ENCODE assay signal across 9 cellular contexts in genomic region chr4:111410571-111410970, GRCh38.
"Had no signal": no experiment of that assay in that cellular context is flagged by ENCODE, and none has a peak within 500 bp of the region (broad histone marks: within the 10 kb centered on the region; RNA-seq: fewer than 3 reads in every experiment).

No MANE protein-coding gene starts in this region.

- H3K27ac Mint-ChIP-seq: IgD-negative memory B cell had no signal

- H3K36me3 Mint-ChIP-seq: IgD-negative memory B cell had no signal

- H3K9ac ChIP-seq: GM23248 had no signal

- H3K4me1 ChIP-seq: HAP-1 had no signal

- H3K36me3 ChIP-seq: HAP-1 had no signal

- H3K4me3 ChIP-seq: GM23248, HAP-1 had no signal

- DNase-seq: GM23248, GOT3, H7, KBM-7 had no signal

- ATAC-seq: HCT116, HepG2 had no signal

- H2AFZ ChIP-seq: GM23248 had no signal

- H3K4me1 Mint-ChIP-seq: IgD-negative memory B cell had no signal

- H3K27me3 Mint-ChIP-seq: IgD-negative memory B cell had no signal

- H3K4me3 Mint-ChIP-seq: IgD-negative memory B cell had no signal

- H3K9me3 ChIP-seq: HAP-1 had no signal

- H3K27ac ChIP-seq: GM23248, HL-60 had no signal
